26 cellular contexts compared by ENCODE assay signal in genomic region chr4:77178560-77178959, GRCh38.
"Had no signal": no experiment of that assay in that cellular context is flagged by ENCODE, and none has a peak within 500 bp of the region (broad histone marks: within the 10 kb centered on the region; RNA-seq: fewer than 3 reads in every experiment).

No MANE protein-coding gene starts in this region.

- H3K9me3 Mint-ChIP-seq: activated B cell treated with CpG ODN at 0.5 μM for 24 hours; activated CD4-positive, alpha-beta memory T cell treated with anti-CD3 and anti-CD28 coated beads, Interleukin-2, amount 10 ng/mL, durations not matched to agents 7 days and 5 days; activated naive CD4-positive, alpha-beta T cell treated with anti-CD3 and anti-CD28 coated beads, Interleukin-2, amount 10 ng/mL, durations not matched to agents 7 days and 5 days; activated naive CD8-positive, alpha-beta T cell treated with anti-CD3 and anti-CD28 coated beads, Interleukin-2, amount 50 U/mL, for 24 hours; activated T-cell treated with anti-CD3 and anti-CD28 coated beads, Interleukin-2, amount 50 U/mL, for 72 hours; immature natural killer cell; naive thymus-derived CD4-positive, alpha-beta T cell; stimulated activated effector memory CD8-positive, alpha-beta T cell treated with anti-CD3 and anti-CD28 coated beads, Interleukin-12 subunit alpha, Interleukin-12 subunit beta, amount 100 ng/mL, for 72 hours had no signal

- ATAC-seq: activated naive CD8-positive, alpha-beta T cell treated with anti-CD3 and anti-CD28 coated beads, Interleukin-2, amount 50 U/mL, for 24 hours; activated T-cell treated with anti-CD3 and anti-CD28 coated beads, Interleukin-2, amount 50 U/mL, for 72 hours; body of pancreas; foreskin keratinocyte; left lobe of liver; lower lobe of right lung; naive thymus-derived CD4-positive, alpha-beta T cell; psoas muscle; stimulated activated effector memory CD8-positive, alpha-beta T cell treated with anti-CD3 and anti-CD28 coated beads, Interleukin-12 subunit alpha, Interleukin-12 subunit beta, amount 100 ng/mL, for 72 hours had no signal

- H3K4me1 Mint-ChIP-seq: activated B cell treated with CpG ODN at 0.5 μM for 24 hours; activated CD4-positive, alpha-beta memory T cell treated with anti-CD3 and anti-CD28 coated beads, Interleukin-2, amount 10 ng/mL, durations not matched to agents 7 days and 5 days; activated naive CD4-positive, alpha-beta T cell treated with anti-CD3 and anti-CD28 coated beads, Interleukin-2, amount 10 ng/mL, durations not matched to agents 7 days and 5 days; activated naive CD8-positive, alpha-beta T cell treated with anti-CD3 and anti-CD28 coated beads, Interleukin-2, amount 50 U/mL, for 24 hours; immature natural killer cell; naive thymus-derived CD4-positive, alpha-beta T cell; stimulated activated effector memory CD8-positive, alpha-beta T cell treated with anti-CD3 and anti-CD28 coated beads, Interleukin-12 subunit alpha, Interleukin-12 subunit beta, amount 100 ng/mL, for 72 hours had no signal

- H3K9me3 ChIP-seq: body of pancreas, lower lobe of right lung, ovary, psoas muscle, right atrium auricular region, stomach, suprapubic skin, tibial nerve had no signal

- H3K27me3 ChIP-seq: body of pancreas, foreskin keratinocyte, hepatocyte, ovary, right atrium auricular region, stomach, suprapubic skin, tibial nerve had no signal

- H3K4me1 ChIP-seq: body of pancreas, lower lobe of right lung, psoas muscle, right atrium auricular region, stomach, tibial nerve had no signal

- H3K36me3 Mint-ChIP-seq: activated naive CD4-positive, alpha-beta T cell treated with anti-CD3 and anti-CD28 coated beads, Interleukin-2, amount 10 ng/mL, durations not matched to agents 7 days and 5 days; stimulated activated effector memory CD8-positive, alpha-beta T cell treated with anti-CD3 and anti-CD28 coated beads, Interleukin-12 subunit alpha, Interleukin-12 subunit beta, amount 100 ng/mL, for 72 hours had no signal

- H3K27me3 Mint-ChIP-seq: activated B cell treated with CpG ODN at 0.5 μM for 24 hours had no signal

- H3K4me3 ChIP-seq: body of pancreas, hepatocyte, lower lobe of right lung, ovary, psoas muscle, right atrium auricular region, stomach, suprapubic skin, tibial nerve had no signal

- H3K27ac Mint-ChIP-seq: activated B cell treated with CpG ODN at 0.5 μM for 24 hours; activated CD4-positive, alpha-beta memory T cell treated with anti-CD3 and anti-CD28 coated beads, Interleukin-2, amount 10 ng/mL, durations not matched to agents 7 days and 5 days; activated naive CD4-positive, alpha-beta T cell treated with anti-CD3 and anti-CD28 coated beads, Interleukin-2, amount 10 ng/mL, durations not matched to agents 7 days and 5 days; activated naive CD8-positive, alpha-beta T cell treated with anti-CD3 and anti-CD28 coated beads, Interleukin-2, amount 50 U/mL, for 24 hours; activated T-cell treated with anti-CD3 and anti-CD28 coated beads, Interleukin-2, amount 50 U/mL, for 72 hours; immature natural killer cell; naive thymus-derived CD4-positive, alpha-beta T cell; stimulated activated effector memory CD8-positive, alpha-beta T cell treated with anti-CD3 and anti-CD28 coated beads, Interleukin-12 subunit alpha, Interleukin-12 subunit beta, amount 100 ng/mL, for 72 hours had no signal

- H3K4me3 Mint-ChIP-seq: activated B cell treated with CpG ODN at 0.5 μM for 24 hours; activated CD4-positive, alpha-beta memory T cell treated with anti-CD3 and anti-CD28 coated beads, Interleukin-2, amount 10 ng/mL, durations not matched to agents 7 days and 5 days; activated naive CD4-positive, alpha-beta T cell treated with anti-CD3 and anti-CD28 coated beads, Interleukin-2, amount 10 ng/mL, durations not matched to agents 7 days and 5 days; activated naive CD8-positive, alpha-beta T cell treated with anti-CD3 and anti-CD28 coated beads, Interleukin-2, amount 50 U/mL, for 24 hours; activated T-cell treated with anti-CD3 and anti-CD28 coated beads, Interleukin-2, amount 50 U/mL, for 72 hours; immature natural killer cell; naive thymus-derived CD4-positive, alpha-beta T cell; stimulated activated effector memory CD8-positive, alpha-beta T cell treated with anti-CD3 and anti-CD28 coated beads, Interleukin-12 subunit alpha, Interleukin-12 subunit beta, amount 100 ng/mL, for 72 hours had no signal

- H3K36me3 ChIP-seq: lower lobe of right lung, ovary, right atrium auricular region, stomach, suprapubic skin, tibial nerve had no signal

- H3K27ac ChIP-seq: body of pancreas, foreskin keratinocyte, hepatocyte, lower lobe of right lung, ovary, psoas muscle, right atrium auricular region, stomach, suprapubic skin, tibial nerve had no signal

- DNase-seq: activated B cell treated with CpG ODN at 0.5 μM for 24 hours; activated CD4-positive, alpha-beta memory T cell treated with anti-CD3 and anti-CD28 coated beads, Interleukin-2, amount 10 ng/mL, durations not matched to agents 7 days and 5 days; activated CD4-positive, alpha-beta T cell treated with anti-CD3 and anti-CD28 coated beads for 48 hours; activated effector memory CD4-positive, alpha-beta T cell treated with anti-CD3 and anti-CD28 coated beads, Interleukin-2, amount 50 U/mL, for 16 hours; activated naive CD4-positive, alpha-beta T cell treated with anti-CD3 and anti-CD28 coated beads, Interleukin-2, amount 10 ng/mL, durations not matched to agents 7 days and 5 days; activated naive CD8-positive, alpha-beta T cell treated with anti-CD3 and anti-CD28 coated beads, Interleukin-2, amount 50 U/mL, for 24 hours; activated T-cell treated with anti-CD3 and anti-CD28 coated beads, Interleukin-2, amount 50 U/mL, for 72 hours; body of pancreas; dermis blood vessel endothelial cell; effector CD8-positive, alpha-beta T cell; foreskin keratinocyte; immature natural killer cell; lower lobe of right lung; mesendoderm; naive thymus-derived CD4-positive, alpha-beta T cell; ovary; psoas muscle; stimulated activated CD4-positive, alpha-beta T cell treated with anti-CD3 and anti-CD28 coated beads, Interleukin-2, amount 100 ng/mL, for 24 hours; stomach; T-helper 9 cell had no signal
